24 cellular contexts compared by ENCODE assay signal in the genomic region with DNA sequence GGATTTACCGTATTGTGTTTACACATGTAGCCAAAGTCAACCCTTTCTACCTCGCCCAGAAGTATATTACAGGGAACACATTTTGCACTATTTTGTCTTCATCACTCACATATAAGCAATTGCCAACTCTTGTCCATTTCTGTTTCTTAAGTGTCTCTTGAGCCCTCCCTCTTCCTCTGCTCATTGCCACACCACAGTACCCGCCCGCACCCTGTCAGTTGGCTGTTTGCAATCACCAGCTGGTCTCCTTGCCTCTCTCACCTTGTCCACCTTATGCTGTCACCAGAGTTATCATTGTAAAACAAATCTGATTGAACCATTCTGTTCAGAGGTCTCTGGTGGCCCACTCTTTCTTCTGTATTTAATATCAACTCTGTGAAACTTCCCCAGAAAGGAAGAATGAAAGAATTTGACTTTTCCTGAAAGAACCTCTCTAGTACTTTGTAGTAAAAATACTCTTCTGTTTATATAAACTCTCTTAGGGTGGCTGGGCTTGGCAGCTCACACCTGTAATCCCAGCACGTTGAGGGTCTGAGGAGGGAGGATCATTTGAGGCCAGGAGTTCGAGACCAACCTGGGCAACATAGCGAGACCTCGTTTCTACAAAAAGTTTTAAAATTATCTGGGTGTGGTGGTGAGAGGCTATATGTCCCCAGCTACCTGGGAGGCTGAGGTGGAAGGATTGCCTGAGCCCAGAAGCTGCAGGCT.
"Had no signal": no experiment of that assay in that cellular context is flagged by ENCODE, and none has a peak within 500 bp of the region (broad histone marks: within the 10 kb centered on the region; RNA-seq: fewer than 3 reads in every experiment).

No MANE protein-coding gene starts in this region.

- H3K9me3 ChIP-seq: ascending aorta, breast epithelium, gastroesophageal sphincter, heart right ventricle, right atrium auricular region, tibial nerve had no signal

- H3K4me1 ChIP-seq: ascending aorta, breast epithelium, gastroesophageal sphincter, heart right ventricle, right atrium auricular region had no signal

- H3K27ac ChIP-seq: ascending aorta, breast epithelium, gastroesophageal sphincter, heart right ventricle, right atrium auricular region, skin epidermis, tibial nerve, VCaP had no signal

- H3K27ac Mint-ChIP-seq: activated CD4-positive, alpha-beta memory T cell treated with anti-CD3 and anti-CD28 coated beads for 36 hours; activated CD8-positive, alpha-beta memory T cell treated with anti-CD3 and anti-CD28 coated beads, Interleukin-2, amount 10 ng/mL, durations not matched to agents 7 days and 5 days; activated naive CD4-positive, alpha-beta T cell treated with anti-CD3 and anti-CD28 coated beads for 36 hours; activated T-helper 2 cell treated with anti-CD3 and anti-CD28 coated beads, Interferon-gamma antibody, Interleukin-2, Interleukin-4, amounts not matched to agents 10 μg/mL and 5 μg/mL and 100 μg/mL, durations not matched to agents 14 hours and 24 hours and 36 hours; dendritic cell treated with granulocyte-macrophage colony-stimulating factor and Interleukin-4, amounts not matched to agents 40 ng/mL and 50 ng/mL, for 4 days; progenitor cell of endocrine pancreas; stimulated activated naive B cell treated with anti-CD40 and anti-IgM and Interleukin-4, amounts not matched to agents 10 μg/mL and 1 μg/mL and 100 μg/mL, for 72 hours had no signal

- ATAC-seq: activated CD8-positive, alpha-beta memory T cell treated with anti-CD3 and anti-CD28 coated beads, Interleukin-2, amount 10 ng/mL, durations not matched to agents 7 days and 5 days; gastroesophageal sphincter; heart right ventricle; naive thymus-derived CD8-positive, alpha-beta T cell; stimulated activated naive B cell treated with anti-CD40 and anti-IgM and Interleukin-4, amounts not matched to agents 10 μg/mL and 1 μg/mL and 100 μg/mL, for 72 hours had no signal

- H3K27me3 ChIP-seq: ascending aorta, breast epithelium, gastroesophageal sphincter, right atrium auricular region, tibial nerve had no signal

- H3K4me3 Mint-ChIP-seq: activated CD4-positive, alpha-beta memory T cell treated with anti-CD3 and anti-CD28 coated beads for 36 hours; activated CD8-positive, alpha-beta memory T cell treated with anti-CD3 and anti-CD28 coated beads, Interleukin-2, amount 10 ng/mL, durations not matched to agents 7 days and 5 days; activated naive CD4-positive, alpha-beta T cell treated with anti-CD3 and anti-CD28 coated beads for 36 hours; dendritic cell treated with granulocyte-macrophage colony-stimulating factor and Interleukin-4, amounts not matched to agents 40 ng/mL and 50 ng/mL, for 4 days; naive thymus-derived CD8-positive, alpha-beta T cell; stimulated activated naive B cell treated with anti-CD40 and anti-IgM and Interleukin-4, amounts not matched to agents 10 μg/mL and 1 μg/mL and 100 μg/mL, for 72 hours had no signal

- H3K4me1 Mint-ChIP-seq: activated CD8-positive, alpha-beta memory T cell treated with anti-CD3 and anti-CD28 coated beads, Interleukin-2, amount 10 ng/mL, durations not matched to agents 7 days and 5 days; stimulated activated naive B cell treated with anti-CD40 and anti-IgM and Interleukin-4, amounts not matched to agents 10 μg/mL and 1 μg/mL and 100 μg/mL, for 72 hours had no signal

- H3K36me3 ChIP-seq: ascending aorta, breast epithelium, gastroesophageal sphincter, heart right ventricle, right atrium auricular region, tibial nerve had no signal

- H3K4me3 ChIP-seq: ascending aorta, breast epithelium, gastroesophageal sphincter, heart right ventricle, right atrium auricular region, skin epidermis, tibial nerve had no signal

- DNase-seq: activated CD4-positive, alpha-beta memory T cell treated with anti-CD3 and anti-CD28 coated beads for 36 hours; activated CD4-positive, alpha-beta T cell treated with anti-CD3 and anti-CD28 coated beads for 1 hour; activated CD8-positive, alpha-beta memory T cell treated with anti-CD3 and anti-CD28 coated beads, Interleukin-2, amount 10 ng/mL, durations not matched to agents 7 days and 5 days; activated naive CD4-positive, alpha-beta T cell treated with anti-CD3 and anti-CD28 coated beads for 36 hours; activated T-cell treated with anti-CD3 and anti-CD28 coated beads, Interleukin-2, amount 50 U/mL, for 1 hour; effector memory CD4-positive, alpha-beta T cell; heart right ventricle; mesenchymal stem cell; naive thymus-derived CD8-positive, alpha-beta T cell; occipital lobe; stimulated activated CD4-positive, alpha-beta T cell treated with anti-CD3 and anti-CD28 coated beads, Interleukin-15, amount 100 ng/mL, for 24 hours; stimulated activated CD4-positive, alpha-beta T cell treated with anti-CD3 and anti-CD28 coated beads, Interleukin-4, amount 100 ng/mL, for 1 hour; stimulated activated naive B cell treated with anti-CD40 and anti-IgM and Interleukin-4, amounts not matched to agents 10 μg/mL and 1 μg/mL and 100 μg/mL, for 72 hours; T1000 had no signal

- H3K36me3 Mint-ChIP-seq: activated CD4-positive, alpha-beta memory T cell treated with anti-CD3 and anti-CD28 coated beads for 36 hours had no signal
